Comparison of ENCODE assay signal across 9 cellular contexts in genomic region chr17:77085916-77086432, GRCh38.
DNase-seq lines count a peak whose midpoint lies in the region; ATAC-seq and FAIRE-seq lines count a peak whose summit lies in the region.
"Had no signal": no experiment of that assay in that cellular context is flagged by ENCODE, and none has a peak within 500 bp of the region (broad histone marks: within the 10 kb centered on the region; RNA-seq: fewer than 3 reads in every experiment).

No MANE protein-coding gene starts in this region.

- H3K27ac ChIP-seq in effector memory CD4-positive, alpha-beta T cell (ENCODE audit: insufficient read depth, low read length, poor library complexity, severe bottlenecking): no peak overlapping the region
- H3K27ac ChIP-seq: heart left ventricle had no signal

- no peaks in the 10 kb centered on the region for H3K9me3 ChIP-seq in effector memory CD4-positive, alpha-beta T cell (ENCODE audit: control insufficient read depth, low read length)
- H3K9me3 ChIP-seq: heart left ventricle had no signal

- H3K4me3 ChIP-seq in effector memory CD4-positive, alpha-beta T cell (ENCODE audit: insufficient read depth, low read depth, low read length, poor library complexity, severe bottlenecking): peak overlapping the region; percentile 25
- H3K4me3 ChIP-seq: heart left ventricle had no signal

- no peak for ATAC-seq in HG02938 (IDR thresholded peaks at IDR 0.05; ENCODE audit: unreplicated experiment)

- H3K36me3 ChIP-seq in effector memory CD4-positive, alpha-beta T cell (ENCODE audit: control insufficient read depth, insufficient read depth, low read length): no peaks in the 10 kb centered on the region

- H3K4me1 ChIP-seq in effector memory CD4-positive, alpha-beta T cell (ENCODE audit: control insufficient read depth, insufficient read depth, low read length, poor library complexity, severe bottlenecking): peaks cover 24% of the 10 kb centered on the region

- no peaks in the 10 kb centered on the region for H3K27me3 ChIP-seq in effector memory CD4-positive, alpha-beta T cell (replicated peaks; ENCODE audit: control insufficient read depth, insufficient read depth, low read length, poor library complexity, severe bottlenecking)

- DNase-seq in NCI-H2029 (lab: John Stamatoyannopoulos, UW) (peak; percentile 17), NCI-H2029 treated with DMSO at 0.1 percent for 48 hours (lab: John Stamatoyannopoulos, UW) (no peak), GF-D8 (lab: John Stamatoyannopoulos, UW) (peak; percentile 69), NCI-H774 (lab: John Stamatoyannopoulos, UW) (peak; percentile 71), HuH-7.5 (ENCODE audit: low spot score) (no peak), urothelium cell line (ENCODE audit: low spot score) (no peak)
- no peak for DNase-seq in effector memory CD4-positive, alpha-beta T cell

- FAIRE-seq in urothelium cell line (lab: Jason Lieb, UNC): no peak

Comparison
In these comparisons a context has a peak if more than half of its experiments do, and no peak if none do; other contexts are left out.
1. DNase-seq: peak in NCI-H2029 (single experiment), GF-D8 (single experiment) and NCI-H774 (single experiment); none in NCI-H2029 treated with DMSO at 0.1 percent for 48 hours (single experiment), effector memory CD4-positive, alpha-beta T cell (0 of 3), HuH-7.5 (single experiment) and urothelium cell line (single experiment).